In genomic region chr14:88479574-88479987, GRCh38 we compare ENCODE assay signal across 23 cellular contexts.
"Had no signal": no experiment of that assay in that cellular context is flagged by ENCODE, and none has a peak within 500 bp of the region (broad histone marks: within the 10 kb centered on the region; RNA-seq: fewer than 3 reads in every experiment).

No MANE protein-coding gene starts in this region.

- H3K9me3 ChIP-seq: ovary, psoas muscle, right lobe of liver, sigmoid colon, stomach, tibial artery, transverse colon, upper lobe of right lung, uterus had no signal

- ATAC-seq: naive thymus-derived CD8-positive, alpha-beta T cell; psoas muscle; right cardiac atrium; stimulated activated effector memory CD8-positive, alpha-beta T cell treated with anti-CD3 and anti-CD28 coated beads, Interleukin-12 subunit alpha, Interleukin-12 subunit beta, amount 100 ng/mL, for 72 hours; stimulated activated naive B cell treated with anti-CD40 and anti-IgM and Interleukin-4, amounts not matched to agents 10 μg/mL and 1 μg/mL and 100 μg/mL, for 72 hours; upper lobe of right lung had no signal

- H3K27me3 ChIP-seq: ovary, right lobe of liver, sigmoid colon, stomach, tibial artery, transverse colon, upper lobe of right lung, uterus had no signal

- H3K36me3 ChIP-seq: ovary, uterus had no signal

- DNase-seq: naive B cell; naive thymus-derived CD8-positive, alpha-beta T cell; nephron progenitor cell; occipital lobe; ovary; psoas muscle; right lobe of liver; sigmoid colon; small intestine; stimulated activated CD4-positive, alpha-beta T cell treated with anti-CD3 and anti-CD28 coated beads, Interleukin-15, amount 100 ng/mL, for 24 hours; stimulated activated CD4-positive, alpha-beta T cell treated with anti-CD3 and anti-CD28 coated beads, Interleukin-2, amount 100 ng/mL, for 24 hours; stimulated activated CD4-positive, alpha-beta T cell treated with anti-CD3 and anti-CD28 coated beads, Interleukin-2, amount 100 ng/mL, for 48 hours; stimulated activated CD4-positive, alpha-beta T cell treated with anti-CD3 and anti-CD28 coated beads, Interleukin-4, amount 100 ng/mL, for 24 hours; stimulated activated naive B cell treated with anti-CD40 and anti-IgM and Interleukin-4, amounts not matched to agents 10 μg/mL and 1 μg/mL and 100 μg/mL, for 72 hours; stimulated activated naive CD4-positive, alpha-beta T cell treated with Interleukin-2 at 50 U/mL for 16 hours; stomach; tibial artery; transverse colon; upper lobe of right lung; uterus had no signal

- H3K4me1 ChIP-seq: psoas muscle, right lobe of liver, stomach, transverse colon, upper lobe of right lung, uterus had no signal

- H3K79me2 ChIP-seq: parathyroid adenoma had no signal

- FAIRE-seq: small intestine had no signal

- H3K4me3 ChIP-seq: ovary, psoas muscle, right lobe of liver, sigmoid colon, stomach, tibial artery, transverse colon, upper lobe of right lung, uterus had no signal

- H3K27ac ChIP-seq: ovary, parathyroid adenoma, psoas muscle, right lobe of liver, sigmoid colon, stomach, tibial artery, transverse colon, upper lobe of right lung, uterus had no signal

- H3K9ac ChIP-seq: parathyroid adenoma had no signal

- H2AFZ ChIP-seq: parathyroid adenoma had no signal
